In the genomic region with DNA sequence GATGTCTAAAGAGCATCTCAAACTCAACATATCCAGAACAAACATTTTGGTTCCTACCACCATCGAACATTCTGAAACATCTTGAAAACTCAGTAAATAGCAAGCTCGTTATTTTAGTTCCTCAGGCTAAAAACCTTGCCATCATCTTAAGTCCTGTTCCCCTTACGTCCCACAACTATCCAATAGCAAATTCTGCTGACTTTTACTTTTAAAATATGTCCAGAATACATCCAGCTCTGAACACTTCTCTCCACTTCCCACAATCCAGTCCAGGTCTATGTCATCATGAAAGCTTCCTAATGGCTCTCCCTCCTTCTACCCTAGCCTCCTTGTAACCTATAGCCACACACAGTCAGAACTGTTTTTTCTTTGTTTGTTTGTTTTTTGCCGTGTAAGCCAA, we compare ENCODE assay signal across 40 cellular contexts.
"Had no signal": no experiment of that assay in that cellular context is flagged by ENCODE, and none has a peak within 500 bp of the region (broad histone marks: within the 10 kb centered on the region; RNA-seq: fewer than 3 reads in every experiment).

No MANE protein-coding gene starts in this region.

- H3K4me3 Mint-ChIP-seq: activated B cell treated with CpG ODN at 0.5 μM for 24 hours; activated CD4-positive, alpha-beta memory T cell treated with anti-CD3 and anti-CD28 coated beads for 36 hours; activated naive CD4-positive, alpha-beta T cell treated with anti-CD3 and anti-CD28 coated beads for 36 hours; activated T-cell treated with anti-CD3 and anti-CD28 coated beads, Interleukin-2, amount 50 U/mL, for 4 hours; activated T-helper 1 cell treated with anti-CD3 and anti-CD28 coated beads, Interleukin-12 subunit alpha, Interleukin-12 subunit beta, Interleukin-2, Interleukin-4 antibody, amounts not matched to agents 30 ng/mL and 10 ng/mL and 1 ng/mL, durations not matched to agents 14 hours and 24 hours and 36 hours; brain; central memory CD8-positive, alpha-beta T cell had no signal

- H3K27ac Mint-ChIP-seq: activated B cell treated with CpG ODN at 0.5 μM for 24 hours; activated CD4-positive, alpha-beta memory T cell treated with anti-CD3 and anti-CD28 coated beads for 36 hours; activated naive CD4-positive, alpha-beta T cell treated with anti-CD3 and anti-CD28 coated beads for 36 hours; activated naive CD4-positive, alpha-beta T cell treated with anti-CD3 and anti-CD28 coated beads, Interleukin-2, amount 50 U/mL, for 72 hours; activated T-helper 1 cell treated with anti-CD3 and anti-CD28 coated beads, Interleukin-12 subunit alpha, Interleukin-12 subunit beta, Interleukin-2, Interleukin-4 antibody, amounts not matched to agents 30 ng/mL and 10 ng/mL and 1 ng/mL, durations not matched to agents 14 hours and 24 hours and 36 hours; brain had no signal

- H3K4me1 ChIP-seq: adrenal gland, Peyer's patch had no signal

- ATAC-seq: activated naive CD4-positive, alpha-beta T cell treated with anti-CD3 and anti-CD28 coated beads, Interleukin-2, amount 50 U/mL, for 72 hours; activated T-cell treated with anti-CD3 and anti-CD28 coated beads, Interleukin-2, amount 50 U/mL, for 4 hours; PC-3; Right ventricle myocardium inferior; SK-N-SH treated with all-trans-retinoic acid at 6 μM for 48 hours had no signal

- H3K9me3 Mint-ChIP-seq: activated B cell treated with CpG ODN at 0.5 μM for 24 hours; activated CD4-positive, alpha-beta memory T cell treated with anti-CD3 and anti-CD28 coated beads for 36 hours; activated T-helper 1 cell treated with anti-CD3 and anti-CD28 coated beads, Interleukin-12 subunit alpha, Interleukin-12 subunit beta, Interleukin-2, Interleukin-4 antibody, amounts not matched to agents 30 ng/mL and 10 ng/mL and 1 ng/mL, durations not matched to agents 14 hours and 24 hours and 36 hours; central memory CD8-positive, alpha-beta T cell had no signal

- H3K4me1 Mint-ChIP-seq: activated B cell treated with CpG ODN at 0.5 μM for 24 hours; central memory CD8-positive, alpha-beta T cell had no signal

- H3K9me3 ChIP-seq: adrenal gland, Peyer's patch had no signal

- H3K36me3 ChIP-seq: adrenal gland, cardiac muscle cell, Peyer's patch had no signal

- H3K27me3 Mint-ChIP-seq: activated B cell treated with CpG ODN at 0.5 μM for 24 hours; activated CD4-positive, alpha-beta memory T cell treated with anti-CD3 and anti-CD28 coated beads for 36 hours; brain; central memory CD8-positive, alpha-beta T cell had no signal

- H3K36me3 Mint-ChIP-seq: activated CD4-positive, alpha-beta memory T cell treated with anti-CD3 and anti-CD28 coated beads for 36 hours; activated naive CD4-positive, alpha-beta T cell treated with anti-CD3 and anti-CD28 coated beads, Interleukin-2, amount 50 U/mL, for 72 hours; brain had no signal

- H3K27ac ChIP-seq: adrenal gland, cardiac muscle cell, Peyer's patch, VCaP had no signal

- DNase-seq: activated B cell treated with CpG ODN at 0.5 μM for 24 hours; activated CD4-positive, alpha-beta memory T cell treated with anti-CD3 and anti-CD28 coated beads for 36 hours; activated CD4-positive, alpha-beta T cell treated with anti-CD3 and anti-CD28 coated beads for 4 hours; activated CD4-positive, alpha-beta T cell treated with anti-CD3 and anti-CD28 coated beads, Interleukin-2, amount 50 U/mL, for 1 hour; activated CD4-positive, CD25-positive, alpha-beta regulatory T cell treated with anti-CD3 and anti-CD28 coated beads, Interleukin-2, amount 50 U/mL, for 72 hours; activated CD8-positive, alpha-beta memory T cell treated with anti-CD3 and anti-CD28 coated beads, Interleukin-2, amount 50 U/mL, for 4 hours; activated gamma-delta T cell treated with Interleukin-2 at 50 U/mL for 16 hours; activated naive CD4-positive, alpha-beta T cell treated with anti-CD3 and anti-CD28 coated beads for 36 hours; activated T-cell treated with anti-CD3 and anti-CD28 coated beads for 4 hours; activated T-cell treated with anti-CD3 and anti-CD28 coated beads, Interleukin-2, amount 50 U/mL, for 4 hours; adrenal gland; Karpas-422; KBM-7; MV-4-11; NCI-H1092; NCI-H1436 treated with DMSO at 0.1 percent for 48 hours; NCI-H187; NCI-H2029 treated with DMSO at 0.1 percent for 48 hours; NCI-H2107; NCI-H2171 treated with DMSO at 0.1 percent for 48 hours; NCI-H2227 treated with DMSO at 0.1 percent for 48 hours; NCI-H446; NCI-H524 treated with DMSO at 0.1 percent for 48 hours; NCI-H748 treated with DMSO at 0.1 percent for 48 hours; NK-92 treated with Interleukin-12 subunit alpha and Interleukin-12 subunit beta, amount 100 ng/mL, for 24 hours; PC-3; Peyer's patch; RPMI8226; SIG-M5; T-helper 1 cell; T-helper 2 cell; T-helper 9 cell had no signal

- H3K4me3 ChIP-seq: adrenal gland, cardiac muscle cell, Peyer's patch had no signal

- H3K27me3 ChIP-seq: adrenal gland, cardiac muscle cell, Peyer's patch had no signal
